ENCODE assay signal across 26 cellular contexts in the genomic region with DNA sequence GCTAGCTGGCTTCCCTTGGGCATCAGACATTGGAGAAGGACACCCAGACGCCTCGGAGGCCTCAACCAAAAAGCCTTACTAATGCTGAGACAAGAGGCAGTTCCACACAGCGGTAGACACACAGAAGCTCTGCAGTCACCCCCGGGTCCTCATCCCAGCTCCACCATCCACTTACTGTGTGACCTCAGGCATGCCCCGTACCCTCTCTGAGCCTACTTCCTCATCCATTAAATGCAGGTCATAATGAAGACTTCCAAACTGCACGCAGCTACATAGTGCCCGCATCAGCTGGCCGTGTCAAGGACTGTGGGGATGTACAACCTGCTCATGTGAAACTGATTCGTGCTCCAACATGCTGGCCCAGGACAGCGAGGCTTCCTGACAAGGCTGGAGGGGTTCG.
A peak's percentile ranks its signal among the peaks of the same experiment; 100 is the strongest.
DNase-seq lines count a peak whose midpoint lies in the region; ATAC-seq, FAIRE-seq and TF ChIP-seq lines count a peak whose summit lies in the region.
"Had no signal": no experiment of that assay in that cellular context is flagged by ENCODE, and none has a peak within 500 bp of the region (broad histone marks: within the 10 kb centered on the region; RNA-seq: fewer than 3 reads in every experiment).

No MANE protein-coding gene starts in this region.

- no peaks in the 10 kb centered on the region for H4K20me1 ChIP-seq in HepG2 (ENCODE audit: insufficient read depth, low read length)
- peaks cover 12 to 13% of the 10 kb centered on the region in 2 experiments for H4K20me1 ChIP-seq in H1 (replicated peaks in 1 of 2; ENCODE audit: control insufficient read depth in 1 of 2, insufficient read depth in 2 of 2, low read length in 2 of 2)

- 94% methylated on average over 10 of the region's 11 CpGs for WGBS in HepG2 (ENCODE audit: low lambda C conversion rate)
- 92% methylated on average over 6 of the region's 11 CpGs for WGBS in right lobe of liver (ENCODE audit: insufficient coverage, low coverage, low lambda C conversion rate, missing lambda C conversion rate)
- WGBS in H1 (ENCODE audit: extremely low coverage in 1 of 2, insufficient coverage in 1 of 2, insufficient read length in 1 of 2, insufficient replicate concordance in 2 of 2, low coverage in 1 of 2, low lambda C conversion rate in 2 of 2, missing lambda C conversion rate in 1 of 2), 2 experiments: 92% methylated on average over 11 of the region's 11 CpGs; no CpG with 5 or more reads in 1 of the 2 experiments

- H2BK20ac ChIP-seq in H1 (ENCODE audit: low read length): no peak overlapping the region

- no peak overlapping the region for H3K9ac ChIP-seq in HepG2 (ENCODE audit: insufficient read depth, low read depth, low read length)
- no peak overlapping the region for H3K9ac ChIP-seq in H1 (replicated peaks in 1 of 4; ENCODE audit: extremely low read depth in 1 of 4, low read depth in 3 of 4, low read length in 3 of 4)

- H3K18ac ChIP-seq in H1 (ENCODE audit: extremely low read depth, low read length): no peak overlapping the region

- no peaks in the 10 kb centered on the region for H3K27me3 Mint-ChIP-seq in IgD-negative memory B cell

- no peak overlapping the region for H3K4me3 Mint-ChIP-seq in IgD-negative memory B cell
- H3K4me3 Mint-ChIP-seq: HFFc6 had no signal

- H3K23ac ChIP-seq in H1 (ENCODE audit: insufficient read length): no peak overlapping the region

- no peaks in the 10 kb centered on the region for H3K23me2 ChIP-seq in H1 (ENCODE audit: low read depth, low read length)

- no peaks in the 10 kb centered on the region for H3K9me3 ChIP-seq in HepG2 (ENCODE audit: low read length)
- no peaks in the 10 kb centered on the region for H3K9me3 ChIP-seq in right lobe of liver
- H3K9me3 ChIP-seq in H1 (ENCODE audit: insufficient read depth in 2 of 2, low read depth in 1 of 2, low read length in 1 of 2): no peaks in the 10 kb centered on the region
- no peaks in the 10 kb centered on the region for H3K9me3 ChIP-seq in HAP-1
- H3K9me3 ChIP-seq: A549 had no signal

- DNase-seq in HepG2 (ENCODE audit: low spot score): no peak
- no peak for DNase-seq in right lobe of liver
- DNase-seq in H1 (ENCODE audit: low read depth in 1 of 2, low spot score in 2 of 2): no peak
- DNase-seq in T-helper 9 cell: no peak
- no peak for DNase-seq in HAP-1 (ENCODE audit: low spot score in 2 of 2)
- DNase-seq: AML-193, DMS153, DND-41, H7, HFFc6, Karpas-422, NCI-H1092, NCI-H1417 treated with DMSO at 0.1 percent for 48 hours, NCI-H1694 treated with DMSO at 0.1 percent for 48 hours, NCI-H2081, NCI-H345, NCI-H524, NCI-H774, SIG-M5 had no signal

- no peak overlapping the region for H3K56ac ChIP-seq in H1 (replicated peaks; ENCODE audit: insufficient read length, low read depth, low read length)

- H3K4me1 ChIP-seq in HepG2 (ENCODE audit: insufficient read depth, low read length) (peaks cover 4% of the 10 kb centered on the region), right lobe of liver (peaks cover 0 to 4% (median 0%) of the 10 kb centered on the region in 4 donors), H1 (replicated peaks in 1 of 4; ENCODE audit: control insufficient read depth in 3 of 4, insufficient read depth in 4 of 4, low read length in 3 of 4) (peaks cover 0 to under 1% (median 0%) of the 10 kb centered on the region in 4 experiments; a peak in 1 of 7 replicates), HAP-1 (no peaks in the 10 kb centered on the region)
- H3K4me1 ChIP-seq: A549 had no signal

- H2BK15ac ChIP-seq in H1 (ENCODE audit: low read length): no peak overlapping the region

- TF ChIP-seq RAD21 in HepG2 (CRISPR knock-in tag; IDR thresholded peaks at IDR 0.05): no peak
- TF ChIP-seq RAD21 in H1 (IDR thresholded peaks at IDR 0.05 in 1 of 2, conservative IDR thresholded peaks at IDR 0.05 in 1 of 2; ENCODE audit: low read depth in 2 of 2, low read length in 2 of 2): no peak

- H3K9me3 Mint-ChIP-seq in IgD-negative memory B cell: no peaks in the 10 kb centered on the region
- H3K9me3 Mint-ChIP-seq: HFFc6 had no signal

- TF ChIP-seq CTCF in HepG2 (CRISPR knock-in tag; IDR thresholded peaks at IDR 0.05) (no peak), right lobe of liver (IDR thresholded peaks at IDR 0.05) (no peak), H1 (IDR thresholded peaks at IDR 0.05; ENCODE audit: control extremely low read depth in 1 of 3, insufficient read depth in 1 of 3, low read depth in 1 of 3, low read length in 3 of 3) (no peak)

- no peak overlapping the region for H4K91ac ChIP-seq in H1 (replicated peaks; ENCODE audit: insufficient read length, low read length)

- H3K4ac ChIP-seq in H1 (replicated peaks; ENCODE audit: insufficient read length, low read depth, low read length): no peak overlapping the region

- H3K27me3 ChIP-seq in HepG2 (ENCODE audit: control insufficient read depth in 1 of 2, insufficient read depth in 2 of 2, low read length in 2 of 2): no peaks in the 10 kb centered on the region
- no peaks in the 10 kb centered on the region for H3K27me3 ChIP-seq in right lobe of liver
- no peaks in the 10 kb centered on the region for H3K27me3 ChIP-seq in H1 (replicated peaks in 1 of 4; ENCODE audit: control insufficient read depth in 3 of 4, extremely low read depth in 1 of 4, insufficient read depth in 3 of 4, low read length in 3 of 4)
- no peaks in the 10 kb centered on the region for H3K27me3 ChIP-seq in HAP-1 (ENCODE audit: low read depth)

- peak overlapping the region in 2 of 3 donors; percentile 21 to 76 for H3K27ac Mint-ChIP-seq in IgD-negative memory B cell
- H3K27ac Mint-ChIP-seq: HFFc6 had no signal

- CTCF ChIA-PET in HepG2 (lab: Yijun Ruan, JAX; ENCODE audit: low intra/inter-chr PET ratio, low total read pairs) (no interaction called here), H1 (lab: Charles Lee; ENCODE audit: partially characterized antibody) (interaction anchor here (1.2 to 4.1 kb wide), 4 partner anchors 9 to 43 kb away, joined by 3 to 20 read pairs (median 10); no protein-coding TSS in a partner anchor)

- peaks cover 6% of the 10 kb centered on the region for H3K36me3 Mint-ChIP-seq in IgD-negative memory B cell

- H2AK5ac ChIP-seq in H1 (ENCODE audit: low read depth, low read length): no peak overlapping the region

- POLR2A ChIA-PET in HepG2 (lab: Yijun Ruan, JAX): no interaction called here
- POLR2A ChIA-PET in H1 (lab: Charles Lee; ENCODE audit: partially characterized antibody): interaction anchor here (0.7 to 1.2 kb wide), 6 partner anchors 9 to 174 kb away, joined by 3 to 4 read pairs (median 3); no protein-coding TSS in a partner anchor

- H2BK5ac ChIP-seq in H1 (ENCODE audit: low read depth, low read length): no peak overlapping the region

- FAIRE-seq in HepG2 (lab: Jason Lieb, UNC) (no peak), H1 (lab: Jason Lieb, UNC) (no peak)
- FAIRE-seq: A549, GM19239, RCC 7860 had no signal

- H3K36me3 ChIP-seq in HepG2 (replicated peaks in 1 of 2; ENCODE audit: control insufficient read depth in 1 of 2, insufficient read depth in 2 of 2, low read length in 2 of 2) (peaks cover 11 to 33% of the 10 kb centered on the region in 2 experiments), right lobe of liver (peaks cover 0 to 9% (median 0%) of the 10 kb centered on the region in 4 donors), H1 (ENCODE audit: control insufficient read depth in 2 of 4, insufficient read depth in 4 of 4, low read length in 3 of 4) (peaks cover 30 to 73% (median 44%) of the 10 kb centered on the region in 4 experiments), HAP-1 (replicated peaks) (peaks cover 27% of the 10 kb centered on the region)

- H2BK12ac ChIP-seq in H1 (ENCODE audit: low read depth, low read length): no peak overlapping the region

- H2BK120ac ChIP-seq in H1 (replicated peaks; ENCODE audit: low read depth, low read length): no peak overlapping the region

- H3K4me2 ChIP-seq in HepG2 (ENCODE audit: low read depth, low read length) (no peak overlapping the region), H1 (ENCODE audit: insufficient read depth in 1 of 2, low read depth in 2 of 2, low read length in 2 of 2) (no peak overlapping the region)
- H3K4me2 ChIP-seq: A549 had no signal

- BruUV-seq in HepG2 (replicated peaks; lab: Mats Ljungman, UMichigan): no TSS peak

- H4K5ac ChIP-seq in H1 (ENCODE audit: insufficient read length, low read depth, low read length): no peak overlapping the region

- intact Hi-C loops in HepG2 (cut with micrococcal nuclease; ENCODE audit: unreplicated experiment): no loop called here
- intact Hi-C loops in right lobe of liver (cut with DNase I): loop anchor here in 1 of 2 donors (10.0 kb wide), 2 partner anchors 106 to 166 kb away; no protein-coding TSS in a partner anchor

- peaks cover 0 to 10% (median under 1%) of the 10 kb centered on the region in 3 donors for H3K4me1 Mint-ChIP-seq in IgD-negative memory B cell

- no peak overlapping the region for H3K14ac ChIP-seq in H1 (ENCODE audit: insufficient read length)

- H3K79me2 ChIP-seq in HepG2 (ENCODE audit: insufficient read depth, low read length): no peaks in the 10 kb centered on the region
- peaks cover 0 to 12% of the 10 kb centered on the region in 2 experiments; a peak in 1 of 4 replicates for H3K79me2 ChIP-seq in H1 (ENCODE audit: control insufficient read depth in 1 of 2, insufficient read depth in 2 of 2, low read length in 2 of 2)

- H3K4me3 ChIP-seq in HepG2 (replicated peaks in 1 of 3; ENCODE audit: insufficient read depth in 1 of 3, low read depth in 2 of 3, low read length in 3 of 3) (no peak overlapping the region), right lobe of liver (no peak overlapping the region), H1 (ENCODE audit: extremely low read depth in 1 of 4, insufficient read depth in 2 of 4, low read depth in 3 of 4, low read length in 4 of 4) (no peak overlapping the region), HAP-1 (no peak overlapping the region)
- H3K4me3 ChIP-seq: A549, SK-N-MC had no signal

- TF ChIP-seq EP300 in HepG2 (IDR thresholded peaks at IDR 0.05; ENCODE audit: low read depth in 2 of 2, low read length in 2 of 2): no peak
- TF ChIP-seq EP300 in HepG2 (CRISPR knock-in tag; IDR thresholded peaks at IDR 0.05; ENCODE audit: borderline replicate concordance): no peak
- TF ChIP-seq EP300 in H1 (IDR thresholded peaks at IDR 0.05; ENCODE audit: borderline replicate concordance in 1 of 2, low read depth in 2 of 2, low read length in 2 of 2): no peak

- in situ Hi-C loops in HepG2 (cut with HindIII; ENCODE audit: extremely low pct_ligation_motif_present, low pct_unique_long_range_greater_than_20kb): no loop called here
- in situ Hi-C loops in HAP-1 (cut with MboI; ENCODE audit: low sequenced_read_pairs): no loop called here

- no peak for TF ChIP-seq POLR2A in HepG2 (IDR thresholded peaks at IDR 0.05; ENCODE audit: insufficient read depth in 1 of 2, low read depth in 2 of 2, low read length in 2 of 2)
- TF ChIP-seq POLR2A in right lobe of liver (IDR thresholded peaks at IDR 0.05): no peak
- no peak for TF ChIP-seq POLR2A in H1 (IDR thresholded peaks at IDR 0.05; ENCODE audit: control extremely low read depth in 1 of 2, low read depth in 2 of 2, low read length in 2 of 2)

- no peak overlapping the region for H2AFZ ChIP-seq in HepG2 (ENCODE audit: low read length)
- H2AFZ ChIP-seq in H1 (ENCODE audit: low read length): no peak overlapping the region

- ATAC-seq in HepG2: no peak
- no peak for ATAC-seq in right lobe of liver
- no peak for ATAC-seq in GM19351 (IDR thresholded peaks at IDR 0.05; ENCODE audit: unreplicated experiment)
- ATAC-seq: A549 had no signal

- H4K8ac ChIP-seq in H1 (ENCODE audit: extremely low read depth, insufficient read depth, low read length): no peak overlapping the region

- H3K79me1 ChIP-seq in H1 (ENCODE audit: low read depth, low read length): peaks cover 7% of the 10 kb centered on the region

- H3K27ac ChIP-seq in HepG2 (ENCODE audit: extremely low read length, insufficient read depth, low read length) (no peak overlapping the region), right lobe of liver (no peak overlapping the region), H1 (ENCODE audit: low read depth, low read length) (no peak overlapping the region)
- H3K27ac ChIP-seq: A549, C4-2B, SK-N-MC had no signal
